Comparison of ENCODE assay signal across 8 cellular contexts in the genomic region with DNA sequence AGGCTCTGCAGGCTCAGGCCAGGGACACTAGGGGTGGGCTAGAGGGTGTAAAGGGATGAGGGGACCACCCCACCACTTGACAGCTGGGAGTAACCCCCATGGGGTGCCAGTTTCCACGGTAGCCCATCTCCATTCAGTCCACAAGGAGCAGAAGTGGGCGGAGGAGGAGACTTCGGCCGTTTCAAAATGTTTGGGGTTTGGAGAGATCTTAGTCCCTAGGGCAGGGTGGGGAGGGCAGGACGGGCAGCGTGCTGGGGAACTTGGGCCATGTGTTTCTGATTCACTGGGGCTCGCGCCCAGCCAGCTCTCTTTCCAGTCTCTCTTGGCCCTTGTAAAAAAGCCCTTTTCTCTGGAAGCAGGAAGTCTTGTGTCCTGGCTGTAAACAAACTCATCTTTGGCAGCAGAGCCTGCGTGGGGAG. TPM values are rescaled to one million over a fixed set of nuclear protein-coding genes. Genes with fewer than 3 reads are reported as not detected.
DNase-seq lines count a peak whose midpoint lies in the region; ATAC-seq lines count a peak whose summit lies in the region.

No MANE protein-coding gene starts in this region.

- no peaks in the 10 kb centered on the region for H3K9me3 Mint-ChIP-seq in natural killer cell treated with Interleukin-12 subunit alpha and Interleukin-12 subunit beta and Interleukin-15 and Interleukin-18, amount 100 ng/mL, for 72 hours

- H3K4me3 Mint-ChIP-seq in natural killer cell treated with Interleukin-12 subunit alpha and Interleukin-12 subunit beta and Interleukin-15 and Interleukin-18, amount 100 ng/mL, for 72 hours: no peak overlapping the region

- DNase-seq in H4 (ENCODE audit: low spot score) (peak; percentile 85), astrocyte of the hippocampus (ENCODE audit: low read depth, low spot score) (peak; percentile 53), iris pigment epithelial cell (ENCODE audit: low read depth) (peak; percentile 78), stromal cell of bone marrow (ENCODE audit: low read depth) (peak; percentile 98), NCI-H187 (lab: John Stamatoyannopoulos, UW) (no peak), NCI-H510A treated with DMSO at 0.1 percent for 48 hours (lab: John Stamatoyannopoulos, UW) (no peak), inferior parietal cortex (ENCODE audit: extremely low spot score) (no peak)
- no peak for DNase-seq in natural killer cell treated with Interleukin-12 subunit alpha and Interleukin-12 subunit beta and Interleukin-15 and Interleukin-18, amount 100 ng/mL, for 72 hours (ENCODE audit: low spot score)

- no peaks in the 10 kb centered on the region for H3K27me3 Mint-ChIP-seq in natural killer cell treated with Interleukin-12 subunit alpha and Interleukin-12 subunit beta and Interleukin-15 and Interleukin-18, amount 100 ng/mL, for 72 hours

- H3K27ac Mint-ChIP-seq in natural killer cell treated with Interleukin-12 subunit alpha and Interleukin-12 subunit beta and Interleukin-15 and Interleukin-18, amount 100 ng/mL, for 72 hours: no peak overlapping the region

- H3K4me1 Mint-ChIP-seq in natural killer cell treated with Interleukin-12 subunit alpha and Interleukin-12 subunit beta and Interleukin-15 and Interleukin-18, amount 100 ng/mL, for 72 hours (ENCODE audit: low read depth in 2 of 2): peaks cover 16 to 27% of the 10 kb centered on the region in 2 donors

- H3K36me3 Mint-ChIP-seq in natural killer cell treated with Interleukin-12 subunit alpha and Interleukin-12 subunit beta and Interleukin-15 and Interleukin-18, amount 100 ng/mL, for 72 hours: no peaks in the 10 kb centered on the region

- ATAC-seq in natural killer cell treated with Interleukin-12 subunit alpha and Interleukin-12 subunit beta and Interleukin-15 and Interleukin-18, amount 100 ng/mL, for 72 hours: no peak

RNA-seq across cellular contexts. Expression of a gene that starts 8.3 kb away (rescaled TPM):
- total RNA-seq in H4 (2014; rRNA removed; shearing (Covaris generic)): 0.25 and 1.8 TPM in 2 replicates
- 1 to 10 TPM; 1.0 to 2.9 TPM for total RNA-seq in natural killer cell treated with Interleukin-12 subunit alpha and Interleukin-12 subunit beta and Interleukin-15 and Interleukin-18, amount 100 ng/mL, for 72 hours

RNA-seq across cellular contexts. Expression of a gene that starts 10.6 kb away (rescaled TPM):
- total RNA-seq in H4 (2014; rRNA removed; shearing (Covaris generic)): not detected in 2 replicates
- under 1 TPM in 1 of 2 donors, not detected in 1; 0.78 TPM for total RNA-seq in natural killer cell treated with Interleukin-12 subunit alpha and Interleukin-12 subunit beta and Interleukin-15 and Interleukin-18, amount 100 ng/mL, for 72 hours

RNA-seq across cellular contexts. Expression of a gene that starts 28.0 kb away (rescaled TPM):
- total RNA-seq in H4 (2014; rRNA removed; shearing (Covaris generic)): 9.0 and 17.4 TPM in 2 replicates
- 100 to 1,000 TPM; 156 to 234 TPM for total RNA-seq in natural killer cell treated with Interleukin-12 subunit alpha and Interleukin-12 subunit beta and Interleukin-15 and Interleukin-18, amount 100 ng/mL, for 72 hours

RNA-seq across cellular contexts. Expression of a gene that starts 56.4 kb away (rescaled TPM):
- 0.14 TPM in 1 of 2 replicates, not detected in the other for total RNA-seq in H4 (2014; rRNA removed; shearing (Covaris generic))
- under 1 TPM in 1 of 2 donors, not detected in 1; 0.62 TPM for total RNA-seq in natural killer cell treated with Interleukin-12 subunit alpha and Interleukin-12 subunit beta and Interleukin-15 and Interleukin-18, amount 100 ng/mL, for 72 hours

Comparison
In these comparisons a context has a peak if more than half of its experiments do, and no peak if none do; other contexts are left out.
1. DNase-seq: peak in H4 (single experiment), astrocyte of the hippocampus (single experiment), iris pigment epithelial cell (single experiment) and stromal cell of bone marrow (single experiment); none in NCI-H187 (0 of 2), NCI-H510A treated with DMSO at 0.1 percent for 48 hours (single experiment), inferior parietal cortex (single experiment) and natural killer cell treated with Interleukin-12 subunit alpha and Interleukin-12 subunit beta and Interleukin-15 and Interleukin-18, amount 100 ng/mL, for 72 hours (single experiment).